Comparison of ENCODE assay signal across 9 cellular contexts in genomic region chr4:164876680-164877324, GRCh38. TPM values are rescaled to one million over a fixed set of nuclear protein-coding genes. Genes with fewer than 3 reads are reported as not detected.
A peak's percentile ranks its signal among the peaks of the same experiment; 100 is the strongest.
DNase-seq lines count a peak whose midpoint lies in the region; ATAC-seq and TF ChIP-seq lines count a peak whose summit lies in the region.
"Had no signal": no experiment of that assay in that cellular context is flagged by ENCODE, and none has a peak within 500 bp of the region (broad histone marks: within the 10 kb centered on the region; RNA-seq: fewer than 3 reads in every experiment).

APELA (plus strand) TSS chr4:164877178; CDS start chr4:164877332, 154 bp downstream.

- H3K4me1 ChIP-seq in OCI-LY3 (ENCODE audit: low read length) (peaks cover 16% of the 10 kb centered on the region), upper lobe of left lung (no peaks in the 10 kb centered on the region)

- DNase-seq in retina (peak; percentile 4), upper lobe of left lung (no peak), KG1 (lab: John Stamatoyannopoulos, UW) (no peak)
- no peak for DNase-seq in activated CD4-positive, CD25-positive, alpha-beta regulatory T cell treated with anti-CD3 and anti-CD28 coated beads, Interleukin-2, amount 50 U/mL, for 72 hours
- DNase-seq in activated T-cell treated with anti-CD3 and anti-CD28 coated beads, Interleukin-2, amount 50 U/mL, for 1 hour, result no peak

- TF ChIP-seq CTCF in OCI-LY3 (IDR thresholded peaks at IDR 0.05; ENCODE audit: low read depth, low read length), result no peak
- no peak for TF ChIP-seq CTCF in upper lobe of left lung (IDR thresholded peaks at IDR 0.05)

- no peaks in the 10 kb centered on the region for H3K9me3 ChIP-seq in OCI-LY3 (ENCODE audit: insufficient read depth, low read length)
- H3K9me3 ChIP-seq in upper lobe of left lung, result no peaks in the 10 kb centered on the region

- H2AFZ ChIP-seq in OCI-LY3 (ENCODE audit: low read depth, low read length), result peak within 1 kb of the TSS; percentile 32; the same call in 1 of the 2 replicates

- WGBS in upper lobe of left lung, 2 donors, result 10 to 12% methylated on average over 7 of the region's 7 CpGs

- H3K27ac ChIP-seq in OCI-LY3 (ENCODE audit: low read length) (no peak within 1 kb of the TSS), upper lobe of left lung (no peak within 1 kb of the TSS)

- ATAC-seq in GM19372 (IDR thresholded peaks at IDR 0.05; ENCODE audit: low read depth, unreplicated experiment) (peak; percentile 99), HG02943 (IDR thresholded peaks at IDR 0.05; ENCODE audit: low read depth, unreplicated experiment) (peak; percentile 100), upper lobe of left lung (ENCODE audit: low FRiP score in 2 of 2) (no peak)

- TF ChIP-seq POLR2A in upper lobe of left lung (IDR thresholded peaks at IDR 0.05), result no peak

- H3K4me3 ChIP-seq in OCI-LY3 (ENCODE audit: low read length), result peak within 1 kb of the TSS; percentile 23
- H3K4me3 ChIP-seq in upper lobe of left lung, result no peak within 1 kb of the TSS

- H3K27me3 ChIP-seq in OCI-LY3 (ENCODE audit: low read depth, low read length) (no peaks in the 10 kb centered on the region), upper lobe of left lung (no peaks in the 10 kb centered on the region)

- no peaks in the 10 kb centered on the region for H3K79me2 ChIP-seq in OCI-LY3 (ENCODE audit: low read length)

- no peaks in the 10 kb centered on the region for H3K36me3 ChIP-seq in OCI-LY3 (replicated peaks; ENCODE audit: low read depth, low read length)
- H3K36me3 ChIP-seq in upper lobe of left lung, result no peaks in the 10 kb centered on the region

- H4K20me1 ChIP-seq in OCI-LY3 (ENCODE audit: insufficient read depth, low read length), result no peaks in the 10 kb centered on the region

- H3K9ac ChIP-seq in OCI-LY3 (ENCODE audit: low read length), result no peak within 1 kb of the TSS

- H3K4me2 ChIP-seq in OCI-LY3 (ENCODE audit: low read length), result peak within 1 kb of the TSS; percentile 52

- no peak for TF ChIP-seq EP300 in upper lobe of left lung (IDR thresholded peaks at IDR 0.05)

RNA-seq across cellular contexts. Expression of gene APELA, which starts in this region (rescaled TPM):
- under 1 TPM in 2 of 6 donors, not detected in 4; 0.23 to 0.34 TPM for total RNA-seq in upper lobe of left lung
- total RNA-seq: lung microvascular endothelial cell had no signal

Comparison
In these comparisons a context has a peak if more than half of its experiments do, and no peak if none do; other contexts are left out.
1. ATAC-seq: peak in GM19372 (single experiment) and HG02943 (single experiment); none in upper lobe of left lung (0 of 2).